Comparison of ENCODE assay signal across 8 cellular contexts in the genomic region with DNA sequence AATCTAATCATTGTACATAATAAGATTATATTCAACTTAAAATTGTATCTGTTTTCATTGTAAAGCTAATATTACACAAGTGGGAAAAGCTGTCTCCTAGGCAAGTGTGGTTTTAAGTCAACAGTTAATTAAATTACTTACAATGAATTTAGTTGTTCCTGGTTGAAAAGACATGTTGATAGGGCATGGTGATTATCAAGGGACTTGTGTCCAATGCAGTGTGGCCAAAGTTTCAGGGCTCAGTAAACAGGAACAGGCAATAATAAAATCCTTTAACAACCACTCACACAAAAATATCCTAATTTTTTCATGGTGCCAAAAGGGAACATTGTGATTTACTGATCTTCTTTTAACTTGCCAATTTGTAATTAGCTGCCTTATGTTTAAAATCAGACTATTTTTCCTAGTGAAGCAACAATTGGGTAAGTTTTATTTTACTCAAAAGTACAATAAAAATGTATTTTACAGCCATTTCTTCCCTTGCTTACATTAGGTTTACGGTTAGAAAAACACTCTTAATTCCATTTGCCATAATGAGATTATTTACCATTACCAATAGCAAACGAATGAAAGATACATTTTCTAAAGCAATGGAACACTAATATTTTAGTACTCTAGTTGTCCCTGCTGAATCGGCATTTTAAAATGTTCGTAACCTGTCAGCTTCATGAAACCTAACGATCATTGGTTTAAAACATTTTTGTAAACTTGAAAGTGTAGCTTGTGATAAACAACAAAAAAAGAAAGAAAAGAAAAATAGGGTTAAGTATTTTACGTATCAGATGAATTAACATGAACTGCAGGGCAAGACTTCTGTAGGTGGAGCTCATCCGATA. TPM values are rescaled to one million over a fixed set of nuclear protein-coding genes. Genes with fewer than 3 reads are reported as not detected.
DNase-seq lines count a peak whose midpoint lies in the region; ATAC-seq, FAIRE-seq and TF ChIP-seq lines count a peak whose summit lies in the region.

No MANE protein-coding gene starts in this region.

- no peaks in the 10 kb centered on the region for H3K27me3 ChIP-seq in BLaER1
- no peaks in the 10 kb centered on the region for H3K27me3 ChIP-seq in Karpas-422 (ENCODE audit: low read length)

- no peak for TF ChIP-seq CTCF in neural crest cell (conservative IDR thresholded peaks at IDR 0.05)

- no peaks in the 10 kb centered on the region for H3K9me2 ChIP-seq in Karpas-422 (replicated peaks; ENCODE audit: insufficient read depth, low read length)

- H3K27ac ChIP-seq in BLaER1 (peak overlapping the region; percentile 83), Karpas-422 (ENCODE audit: low read length) (peak overlapping the region; percentile 92)

- DNase-seq in Karpas-422 (peak; percentile 56), neural crest cell (ENCODE audit: low read depth, low spot score) (no peak), head of caudate nucleus (no peak)

- intact Hi-C loops in head of caudate nucleus (cut with DNase I), result loop anchor here (2.0 to 5.0 kb wide), 4 partner anchors 62 to 197 kb away; a partner anchor contains a TSS

- H3K4me3 Mint-ChIP-seq in neural crest cell, result peak overlapping the region; percentile 29

- no peak overlapping the region for H3K27ac Mint-ChIP-seq in neural crest cell (ENCODE audit: unreplicated experiment)

- H3K4me1 Mint-ChIP-seq in neural crest cell, result peaks cover 24% of the 10 kb centered on the region

- H3K4me2 ChIP-seq in BLaER1 (peak overlapping the region; percentile 99), Karpas-422 (ENCODE audit: low read depth, low read length, poor library complexity, severe bottlenecking) (peak overlapping the region; percentile 81)

- peaks cover 32% of the 10 kb centered on the region for H3K79me2 ChIP-seq in Karpas-422 (ENCODE audit: low read length)

- no peaks in the 10 kb centered on the region for H3K36me3 Mint-ChIP-seq in neural crest cell (ENCODE audit: low read depth)

- H4K20me1 ChIP-seq in BLaER1 (peaks cover 29% of the 10 kb centered on the region), Karpas-422 (ENCODE audit: insufficient read depth, low read depth, low read length) (peaks cover 25% of the 10 kb centered on the region)

- FAIRE-seq in colon (lab: Jason Lieb, UNC), result peak; percentile 53

- no peaks in the 10 kb centered on the region for H3K9me3 Mint-ChIP-seq in neural crest cell

- H3K9ac ChIP-seq in BLaER1, result peak overlapping the region; percentile 69; the same call in 1 of the 2 replicates
- peak overlapping the region; percentile 79 for H3K9ac ChIP-seq in Karpas-422 (ENCODE audit: low read length)

- H3K4me1 ChIP-seq in BLaER1 (peaks cover 25% of the 10 kb centered on the region), Karpas-422 (ENCODE audit: low read length) (peaks cover 28% of the 10 kb centered on the region)

- H3K27me3 Mint-ChIP-seq in neural crest cell (ENCODE audit: low read depth), result no peaks in the 10 kb centered on the region

- no peaks in the 10 kb centered on the region for H3K36me3 ChIP-seq in BLaER1
- H3K36me3 ChIP-seq in Karpas-422 (ENCODE audit: insufficient read depth, low read length), result peaks cover 6% of the 10 kb centered on the region

- H3K9me3 ChIP-seq in BLaER1, result no peaks in the 10 kb centered on the region
- no peaks in the 10 kb centered on the region for H3K9me3 ChIP-seq in Karpas-422 (ENCODE audit: low read length)

- H3K4me3 ChIP-seq in BLaER1 (peak overlapping the region; percentile 96), Karpas-422 (ENCODE audit: low read length) (peak overlapping the region; percentile 99)

- ATAC-seq in HG03175 (IDR thresholded peaks at IDR 0.05; ENCODE audit: unreplicated experiment) (no peak), HG02623 (IDR thresholded peaks at IDR 0.05; ENCODE audit: unreplicated experiment) (no peak), GM19328 (IDR thresholded peaks at IDR 0.05; ENCODE audit: unreplicated experiment) (no peak)

- H2AFZ ChIP-seq in Karpas-422 (ENCODE audit: low read length), result peak overlapping the region; percentile 33

RNA-seq across cellular contexts. Expression of a gene that starts 1.8 kb away (rescaled TPM):
- 134 and 183 TPM in 2 replicates for total RNA-seq in Karpas-422 (2014; rRNA removed; shearing (Covaris generic); ENCODE audit: low replicate concordance)
- total RNA-seq in neural crest cell, result 155 and 166 TPM in 2 replicates
